Comparison of ENCODE assay signal across 8 cellular contexts in the genomic region with DNA sequence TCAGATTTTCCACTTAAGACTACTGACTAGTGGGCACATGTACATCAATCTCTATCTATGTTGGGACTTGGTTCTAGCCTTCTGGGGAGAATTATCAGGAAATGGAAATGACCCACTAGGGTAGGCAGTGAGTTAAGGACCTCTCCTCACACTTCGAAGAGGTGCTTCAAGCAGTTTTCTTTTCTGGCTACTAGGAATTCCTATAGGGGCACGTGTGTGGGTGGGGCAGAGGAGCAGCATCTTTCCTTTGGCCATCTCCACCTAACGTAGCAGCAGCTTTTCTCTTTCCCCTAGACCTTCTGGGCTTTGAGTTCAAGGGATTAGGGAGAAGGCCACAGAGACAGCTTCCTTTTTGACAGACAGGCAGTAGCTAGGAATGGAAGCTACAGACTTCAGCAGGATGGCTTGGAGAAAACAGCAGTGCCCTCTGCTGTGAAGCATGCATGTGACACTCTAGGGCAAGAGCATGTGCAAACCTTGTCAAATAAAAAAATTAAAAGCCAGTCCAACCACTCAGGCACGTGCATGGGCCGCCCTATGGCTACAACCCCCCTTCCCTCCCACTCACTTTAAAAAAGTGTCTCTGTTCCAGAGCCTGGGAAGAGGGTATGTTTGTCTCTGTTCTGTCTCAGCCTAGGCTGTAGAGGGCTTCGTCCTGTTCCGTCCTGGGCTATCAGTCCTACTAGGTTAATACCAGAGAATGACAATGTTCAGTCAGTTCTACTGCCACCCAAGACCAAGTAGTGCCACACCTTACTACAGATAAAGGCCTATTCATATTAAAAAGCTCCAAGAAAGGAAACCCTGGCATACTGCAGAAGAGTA. TPM values are rescaled to one million over a fixed set of nuclear protein-coding genes. Genes with fewer than 3 reads are reported as not detected.
A peak's percentile ranks its signal among the peaks of the same experiment; 100 is the strongest.
DNase-seq lines count a peak whose midpoint lies in the region; ATAC-seq and TF ChIP-seq lines count a peak whose summit lies in the region.

No MANE protein-coding gene starts in this region.

- in situ Hi-C loops in Caki2 (cut with HindIII; ENCODE audit: low pct_unique_long_range_greater_than_20kb, low sequenced_read_pairs), result no loop called here

- no peaks in the 10 kb centered on the region for H3K4me1 ChIP-seq in PC-9 (replicated peaks; ENCODE audit: insufficient read depth)

- H2AFZ ChIP-seq in PC-9, result no peak overlapping the region

- no peaks in the 10 kb centered on the region for H4K20me1 ChIP-seq in PC-9 (ENCODE audit: insufficient read depth)

- no peak overlapping the region for H3K4me2 ChIP-seq in PC-9

- no peak overlapping the region for H3K27ac Mint-ChIP-seq in naive B cell

- peaks cover 0 to 2% (median 0%) of the 10 kb centered on the region in 3 donors for H3K4me1 Mint-ChIP-seq in naive B cell

- H3K36me3 ChIP-seq in PC-9 (ENCODE audit: low read depth), result peaks cover 8% of the 10 kb centered on the region; the same call in 1 of the 2 replicates

- no peak overlapping the region for H3K27ac ChIP-seq in PC-9

- peak; percentile 15 for DNase-seq in Caki2 (ENCODE audit: low read depth)
- DNase-seq in HCEC 1CT, result peak; percentile 41
- DNase-seq in PC-9, result peak; percentile 43 to 50
- DNase-seq in epidermal melanocyte (ENCODE audit: insufficient read length, low spot score), result peak; percentile 76
- no peak for DNase-seq in naive B cell
- no peak for DNase-seq in T1000 (lab: John Stamatoyannopoulos, UW)

- no peaks in the 10 kb centered on the region for H3K9me2 ChIP-seq in PC-9 (ENCODE audit: insufficient read depth)

- H3K4me3 Mint-ChIP-seq in naive B cell, result no peak overlapping the region

- no peaks in the 10 kb centered on the region for H3K79me2 ChIP-seq in PC-9 (ENCODE audit: low read depth)

- H3K27me3 Mint-ChIP-seq in naive B cell, result no peaks in the 10 kb centered on the region

- H3F3A ChIP-seq in PC-9 (ENCODE audit: insufficient read depth, low read depth), result no peaks in the 10 kb centered on the region

- H3K36me3 Mint-ChIP-seq in naive B cell, result no peaks in the 10 kb centered on the region

- H3K9me3 Mint-ChIP-seq in naive B cell, result no peaks in the 10 kb centered on the region

- peak; percentile 66 for TF ChIP-seq CTCF in PC-9 (conservative IDR thresholded peaks at IDR 0.05)

- ATAC-seq in naive B cell (ENCODE audit: low read depth in 2 of 2) (peak; percentile 28 to 49), GM21529 (IDR thresholded peaks at IDR 0.05; ENCODE audit: unreplicated experiment) (no peak), GM21515 (IDR thresholded peaks at IDR 0.05; ENCODE audit: unreplicated experiment) (no peak)

- CTCF ChIA-PET in PC-9 (lab: Charles Lee), result interaction anchor here (0.5 to 1.0 kb wide), 4 partner anchors 49 to 150 kb away, joined by 3 read pairs; a partner anchor contains a TSS

- H3K4me3 ChIP-seq in PC-9, result no peak overlapping the region

- no peaks in the 10 kb centered on the region for H3K9me3 ChIP-seq in PC-9 (ENCODE audit: insufficient read depth, low read depth)

- no peaks in the 10 kb centered on the region for H3K27me3 ChIP-seq in PC-9 (ENCODE audit: insufficient read depth, low read depth)

- intact Hi-C loops in PC-9 (cut with micrococcal nuclease; ENCODE audit: unreplicated experiment), result loop anchor here (1.0 to 2.0 kb wide), 2 partner anchors 60 to 103 kb away; no protein-coding TSS in a partner anchor

- POLR2A ChIA-PET in PC-9 (lab: Charles Lee; ENCODE audit: unreplicated experiment), result no interaction called here

- no TSS peak for BruUV-seq in PC-9 (replicated peaks; lab: Mats Ljungman, UMichigan)

RNA-seq across cellular contexts. Expression of a gene that starts 8.7 kb away (rescaled TPM):
- total RNA-seq in Caki2 (2014; rRNA removed; shearing (Covaris generic); ENCODE audit: low replicate concordance), result not detected in 2 replicates
- total RNA-seq in PC-9 (2021), result 0.68 TPM in 1 of 2 replicates, not detected in the other
- not detected for polyA plus RNA-seq in naive B cell (ENCODE audit: low read depth in 6 of 6)

RNA-seq across cellular contexts. Expression of a gene that starts 48.5 kb away (rescaled TPM):
- 8.7 and 13.4 TPM in 2 replicates for total RNA-seq in Caki2 (2014; rRNA removed; shearing (Covaris generic); ENCODE audit: low replicate concordance)
- 36.2 and 39.5 TPM in 2 replicates for total RNA-seq in PC-9 (2021)
- polyA plus RNA-seq in naive B cell (ENCODE audit: low read depth in 6 of 6), result under 1 TPM in 1 of 6 donors, not detected in 5; 0.48 TPM

RNA-seq across cellular contexts. Expression of a gene that starts 54.9 kb away (rescaled TPM):
- 12.9 and 16.6 TPM in 2 replicates for total RNA-seq in Caki2 (2014; rRNA removed; shearing (Covaris generic); ENCODE audit: low replicate concordance)
- 46.6 and 65.1 TPM in 2 replicates for total RNA-seq in PC-9 (2021)
- 10 to 100 TPM; 24.2 to 37.9 (median 30.7) TPM for polyA plus RNA-seq in naive B cell (ENCODE audit: low read depth in 6 of 6)

Comparison
In these comparisons a context has a peak if more than half of its experiments do, and no peak if none do; other contexts are left out.
1. DNase-seq: peak in Caki2 (single experiment), HCEC 1CT (single experiment), PC-9 (2 of 2) and epidermal melanocyte (single experiment); none in naive B cell (single experiment) and T1000 (single experiment).
2. ATAC-seq: peak in naive B cell (2 of 2); none in GM21529 (single experiment) and GM21515 (single experiment).